1 cellular context compared by ENCODE assay signal in the genomic region with DNA sequence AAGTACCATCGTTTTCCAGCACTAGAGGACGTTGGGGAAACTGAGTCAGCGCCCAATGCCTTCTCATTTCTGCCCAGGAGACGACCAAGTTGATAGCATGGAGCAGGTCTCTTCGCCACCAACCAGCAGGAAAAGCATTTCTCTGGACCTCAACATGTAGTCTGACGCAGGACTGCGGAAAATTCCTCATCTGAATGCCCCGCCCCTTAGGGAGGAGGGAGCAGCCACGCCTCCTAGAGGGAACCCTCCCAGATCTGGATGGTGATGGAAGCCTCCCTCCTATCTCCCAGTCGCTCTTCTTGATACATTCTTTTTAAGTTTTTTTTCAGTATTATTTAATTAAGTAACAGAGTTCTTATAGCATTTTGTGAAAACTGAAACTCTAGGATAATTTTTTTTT.
TF ChIP-seq lines count a peak whose summit lies in the region.

No MANE protein-coding gene starts in this region.

TF ChIP-seq in GM23338, 12 proteins besides CTCF, POLR2A, EP300 and RAD21 (continued from another document):
- TF ChIP-seq, protein P1, sequence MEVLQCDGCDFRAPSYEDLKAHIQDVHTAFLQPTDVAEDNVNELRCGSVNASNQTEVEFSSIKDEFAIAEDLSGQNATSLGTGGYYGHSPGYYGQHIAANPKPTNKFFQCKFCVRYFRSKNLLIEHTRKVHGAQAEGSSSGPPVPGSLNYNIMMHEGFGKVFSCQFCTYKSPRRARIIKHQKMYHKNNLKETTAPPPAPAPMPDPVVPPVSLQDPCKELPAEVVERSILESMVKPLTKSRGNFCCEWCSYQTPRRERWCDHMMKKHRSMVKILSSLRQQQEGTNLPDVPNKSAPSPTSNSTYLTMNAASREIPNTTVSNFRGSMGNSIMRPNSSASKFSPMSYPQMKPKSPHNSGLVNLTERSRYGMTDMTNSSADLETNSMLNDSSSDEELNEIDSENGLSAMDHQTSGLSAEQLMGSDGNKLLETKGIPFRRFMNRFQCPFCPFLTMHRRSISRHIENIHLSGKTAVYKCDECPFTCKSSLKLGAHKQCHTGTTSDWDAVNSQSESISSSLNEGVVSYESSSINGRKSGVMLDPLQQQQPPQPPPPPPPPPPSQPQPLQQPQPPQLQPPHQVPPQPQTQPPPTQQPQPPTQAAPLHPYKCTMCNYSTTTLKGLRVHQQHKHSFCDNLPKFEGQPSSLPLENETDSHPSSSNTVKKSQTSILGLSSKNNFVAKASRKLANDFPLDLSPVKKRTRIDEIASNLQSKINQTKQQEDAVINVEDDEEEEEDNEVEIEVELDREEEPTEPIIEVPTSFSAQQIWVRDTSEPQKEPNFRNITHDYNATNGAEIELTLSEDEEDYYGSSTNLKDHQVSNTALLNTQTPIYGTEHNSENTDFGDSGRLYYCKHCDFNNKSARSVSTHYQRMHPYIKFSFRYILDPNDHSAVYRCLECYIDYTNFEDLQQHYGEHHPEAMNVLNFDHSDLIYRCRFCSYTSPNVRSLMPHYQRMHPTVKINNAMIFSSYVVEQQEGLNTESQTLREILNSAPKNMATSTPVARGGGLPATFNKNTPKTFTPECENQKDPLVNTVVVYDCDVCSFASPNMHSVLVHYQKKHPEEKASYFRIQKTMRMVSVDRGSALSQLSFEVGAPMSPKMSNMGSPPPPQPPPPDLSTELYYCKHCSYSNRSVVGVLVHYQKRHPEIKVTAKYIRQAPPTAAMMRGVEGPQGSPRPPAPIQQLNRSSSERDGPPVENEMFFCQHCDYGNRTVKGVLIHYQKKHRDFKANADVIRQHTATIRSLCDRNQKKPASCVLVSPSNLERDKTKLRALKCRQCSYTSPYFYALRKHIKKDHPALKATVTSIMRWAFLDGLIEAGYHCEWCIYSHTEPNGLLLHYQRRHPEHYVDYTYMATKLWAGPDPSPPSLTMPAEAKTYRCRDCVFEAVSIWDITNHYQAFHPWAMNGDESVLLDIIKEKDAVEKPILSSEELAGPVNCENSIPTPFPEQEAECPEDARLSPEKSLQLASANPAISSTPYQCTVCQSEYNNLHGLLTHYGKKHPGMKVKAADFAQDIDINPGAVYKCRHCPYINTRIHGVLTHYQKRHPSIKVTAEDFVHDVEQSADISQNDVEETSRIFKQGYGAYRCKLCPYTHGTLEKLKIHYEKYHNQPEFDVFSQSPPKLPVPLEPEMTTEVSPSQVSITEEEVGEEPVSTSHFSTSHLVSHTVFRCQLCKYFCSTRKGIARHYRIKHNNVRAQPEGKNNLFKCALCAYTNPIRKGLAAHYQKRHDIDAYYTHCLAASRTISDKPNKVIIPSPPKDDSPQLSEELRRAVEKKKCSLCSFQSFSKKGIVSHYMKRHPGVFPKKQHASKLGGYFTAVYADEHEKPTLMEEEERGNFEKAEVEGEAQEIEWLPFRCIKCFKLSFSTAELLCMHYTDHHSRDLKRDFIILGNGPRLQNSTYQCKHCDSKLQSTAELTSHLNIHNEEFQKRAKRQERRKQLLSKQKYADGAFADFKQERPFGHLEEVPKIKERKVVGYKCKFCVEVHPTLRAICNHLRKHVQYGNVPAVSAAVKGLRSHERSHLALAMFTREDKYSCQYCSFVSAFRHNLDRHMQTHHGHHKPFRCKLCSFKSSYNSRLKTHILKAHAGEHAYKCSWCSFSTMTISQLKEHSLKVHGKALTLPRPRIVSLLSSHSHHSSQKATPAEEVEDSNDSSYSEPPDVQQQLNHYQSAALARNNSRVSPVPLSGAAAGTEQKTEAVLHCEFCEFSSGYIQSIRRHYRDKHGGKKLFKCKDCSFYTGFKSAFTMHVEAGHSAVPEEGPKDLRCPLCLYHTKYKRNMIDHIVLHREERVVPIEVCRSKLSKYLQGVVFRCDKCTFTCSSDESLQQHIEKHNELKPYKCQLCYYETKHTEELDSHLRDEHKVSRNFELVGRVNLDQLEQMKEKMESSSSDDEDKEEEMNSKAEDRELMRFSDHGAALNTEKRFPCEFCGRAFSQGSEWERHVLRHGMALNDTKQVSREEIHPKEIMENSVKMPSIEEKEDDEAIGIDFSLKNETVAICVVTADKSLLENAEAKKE (CRISPR knock-in tag; IDR thresholded peaks at IDR 0.05) = no peak
- TF ChIP-seq, protein P2, sequence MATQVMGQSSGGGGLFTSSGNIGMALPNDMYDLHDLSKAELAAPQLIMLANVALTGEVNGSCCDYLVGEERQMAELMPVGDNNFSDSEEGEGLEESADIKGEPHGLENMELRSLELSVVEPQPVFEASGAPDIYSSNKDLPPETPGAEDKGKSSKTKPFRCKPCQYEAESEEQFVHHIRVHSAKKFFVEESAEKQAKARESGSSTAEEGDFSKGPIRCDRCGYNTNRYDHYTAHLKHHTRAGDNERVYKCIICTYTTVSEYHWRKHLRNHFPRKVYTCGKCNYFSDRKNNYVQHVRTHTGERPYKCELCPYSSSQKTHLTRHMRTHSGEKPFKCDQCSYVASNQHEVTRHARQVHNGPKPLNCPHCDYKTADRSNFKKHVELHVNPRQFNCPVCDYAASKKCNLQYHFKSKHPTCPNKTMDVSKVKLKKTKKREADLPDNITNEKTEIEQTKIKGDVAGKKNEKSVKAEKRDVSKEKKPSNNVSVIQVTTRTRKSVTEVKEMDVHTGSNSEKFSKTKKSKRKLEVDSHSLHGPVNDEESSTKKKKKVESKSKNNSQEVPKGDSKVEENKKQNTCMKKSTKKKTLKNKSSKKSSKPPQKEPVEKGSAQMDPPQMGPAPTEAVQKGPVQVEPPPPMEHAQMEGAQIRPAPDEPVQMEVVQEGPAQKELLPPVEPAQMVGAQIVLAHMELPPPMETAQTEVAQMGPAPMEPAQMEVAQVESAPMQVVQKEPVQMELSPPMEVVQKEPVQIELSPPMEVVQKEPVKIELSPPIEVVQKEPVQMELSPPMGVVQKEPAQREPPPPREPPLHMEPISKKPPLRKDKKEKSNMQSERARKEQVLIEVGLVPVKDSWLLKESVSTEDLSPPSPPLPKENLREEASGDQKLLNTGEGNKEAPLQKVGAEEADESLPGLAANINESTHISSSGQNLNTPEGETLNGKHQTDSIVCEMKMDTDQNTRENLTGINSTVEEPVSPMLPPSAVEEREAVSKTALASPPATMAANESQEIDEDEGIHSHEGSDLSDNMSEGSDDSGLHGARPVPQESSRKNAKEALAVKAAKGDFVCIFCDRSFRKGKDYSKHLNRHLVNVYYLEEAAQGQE (IDR thresholded peaks at IDR 0.05; ENCODE audit: unreplicated experiment) = no peak
- TF ChIP-seq, protein P3, sequence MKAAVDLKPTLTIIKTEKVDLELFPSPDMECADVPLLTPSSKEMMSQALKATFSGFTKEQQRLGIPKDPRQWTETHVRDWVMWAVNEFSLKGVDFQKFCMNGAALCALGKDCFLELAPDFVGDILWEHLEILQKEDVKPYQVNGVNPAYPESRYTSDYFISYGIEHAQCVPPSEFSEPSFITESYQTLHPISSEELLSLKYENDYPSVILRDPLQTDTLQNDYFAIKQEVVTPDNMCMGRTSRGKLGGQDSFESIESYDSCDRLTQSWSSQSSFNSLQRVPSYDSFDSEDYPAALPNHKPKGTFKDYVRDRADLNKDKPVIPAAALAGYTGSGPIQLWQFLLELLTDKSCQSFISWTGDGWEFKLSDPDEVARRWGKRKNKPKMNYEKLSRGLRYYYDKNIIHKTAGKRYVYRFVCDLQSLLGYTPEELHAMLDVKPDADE (IDR thresholded peaks at IDR 0.05) = no peak
- no peak for TF ChIP-seq NANOG (IDR thresholded peaks at IDR 0.05; ENCODE audit: borderline replicate concordance)
- TF ChIP-seq EZH2phosphoT487 (IDR thresholded peaks at IDR 0.05; ENCODE audit: unreplicated experiment) = no peak
- no peak for TF ChIP-seq EZH2 (IDR thresholded peaks at IDR 0.05; ENCODE audit: low read depth, unreplicated experiment)
- TF ChIP-seq ZNF114 (CRISPR knock-in tag; IDR thresholded peaks at IDR 0.05) = no peak
- TF ChIP-seq CREB1 (CRISPR knock-in tag; IDR thresholded peaks at IDR 0.05; ENCODE audit: low read depth) = no peak
TF ChIP-seq in GM23338: peak in this region for 0.
